Comparison of ENCODE assay signal across 9 cellular contexts in the genomic region with DNA sequence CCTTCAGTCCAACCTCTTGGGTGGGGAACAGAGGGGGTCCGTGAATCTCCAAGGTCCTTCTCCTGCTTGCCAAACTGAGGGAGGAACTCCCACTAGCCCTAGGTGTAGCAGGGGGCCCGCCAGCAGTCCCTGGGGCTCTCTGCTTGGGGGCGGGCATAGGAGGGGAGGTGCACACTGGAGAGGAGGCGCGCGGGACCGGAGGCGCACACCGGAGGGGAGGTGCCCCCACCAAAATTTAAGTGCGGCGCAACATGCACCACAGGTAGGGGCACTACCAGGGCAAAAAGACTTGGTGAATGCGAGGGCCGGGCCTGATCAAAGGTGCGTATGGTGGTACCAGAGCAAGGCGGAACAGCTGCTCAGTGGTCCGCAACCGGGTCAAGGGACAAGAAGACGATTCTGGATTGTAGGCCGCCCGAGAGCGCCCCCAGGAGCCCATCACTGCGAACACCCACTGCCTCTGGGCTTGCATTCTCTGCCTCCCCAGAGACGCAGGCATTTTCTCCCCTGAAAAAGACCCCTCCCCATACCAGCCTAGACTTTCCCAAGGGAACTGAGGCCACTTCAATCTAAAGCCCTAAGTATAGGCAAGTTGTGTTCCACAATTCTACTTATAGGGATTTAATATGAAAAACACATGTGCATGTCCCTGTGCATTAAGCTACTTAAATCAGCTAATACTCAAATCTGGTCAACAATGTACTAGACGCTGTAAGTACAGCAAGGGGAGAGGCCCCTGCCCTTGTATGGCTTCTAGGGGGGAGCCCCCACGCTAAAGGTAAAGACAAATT. TPM values are rescaled to one million over a fixed set of nuclear protein-coding genes. Genes with fewer than 3 reads are reported as not detected.
DNase-seq lines count a peak whose midpoint lies in the region; ATAC-seq and TF ChIP-seq lines count a peak whose summit lies in the region.
"Had no signal": no experiment of that assay in that cellular context is flagged by ENCODE, and none has a peak within 500 bp of the region (broad histone marks: within the 10 kb centered on the region; RNA-seq: fewer than 3 reads in every experiment).

No MANE protein-coding gene starts in this region.

- no peaks in the 10 kb centered on the region for H3K27me3 ChIP-seq in WERI-Rb-1 (ENCODE audit: insufficient read depth, low read depth, severe bottlenecking)
- H3K27me3 ChIP-seq in foreskin keratinocyte: peaks cover 11% of the 10 kb centered on the region
- no peaks in the 10 kb centered on the region for H3K27me3 ChIP-seq in skeletal muscle satellite cell (ENCODE audit: control insufficient read depth, insufficient read depth, low read length)

- in situ Hi-C loops in KBM-7 (cut with MboI; ENCODE audit: low pct_unique_long_range_greater_than_20kb, low sequenced_read_pairs): loop anchor here (10.0 kb wide), 1 partner anchor 195 kb away; no protein-coding TSS in a partner anchor

- H3K27me3 Mint-ChIP-seq in T-helper 2 cell treated with Interferon-gamma antibody and Interleukin-4, amounts not matched to agents 5 μg/mL and 100 μg/mL, for 36 hours (ENCODE audit: low read depth): peaks cover 59% of the 10 kb centered on the region

- ATAC-seq in foreskin keratinocyte: no peak
- no peak for ATAC-seq in activated naive CD4-positive, alpha-beta T cell treated with anti-CD3 and anti-CD28 coated beads, Interleukin-2, amount 50 U/mL, for 72 hours

- DNase-seq in T-helper 2 cell treated with Interferon-gamma antibody and Interleukin-4, amounts not matched to agents 5 μg/mL and 100 μg/mL, for 36 hours (ENCODE audit: low spot score): no peak
- DNase-seq in T-helper 2 cell (no peak), WERI-Rb-1 (peak; percentile 31), foreskin keratinocyte (no peak), KBM-7 (no peak), NCI-H1694 (lab: John Stamatoyannopoulos, UW) (no peak)
- no peak for DNase-seq in activated naive CD4-positive, alpha-beta T cell treated with anti-CD3 and anti-CD28 coated beads, Interleukin-2, amount 50 U/mL, for 72 hours (ENCODE audit: low spot score in 2 of 2)

- H3K9ac ChIP-seq in skeletal muscle satellite cell (ENCODE audit: low read depth, low read length): no peak overlapping the region

- H3K27ac ChIP-seq in WERI-Rb-1 (no peak overlapping the region), foreskin keratinocyte (no peak overlapping the region)
- H3K27ac ChIP-seq: SJSA1 had no signal

- H3K9me3 Mint-ChIP-seq in T-helper 2 cell treated with Interferon-gamma antibody and Interleukin-4, amounts not matched to agents 5 μg/mL and 100 μg/mL, for 36 hours: no peaks in the 10 kb centered on the region
- H3K9me3 Mint-ChIP-seq in activated naive CD4-positive, alpha-beta T cell treated with anti-CD3 and anti-CD28 coated beads, Interleukin-2, amount 50 U/mL, for 72 hours: no peaks in the 10 kb centered on the region

- H3K4me2 ChIP-seq in skeletal muscle satellite cell (ENCODE audit: low read length): peak overlapping the region; percentile 73

- H3K9me3 ChIP-seq in WERI-Rb-1 (ENCODE audit: severe bottlenecking) (no peaks in the 10 kb centered on the region), skeletal muscle satellite cell (replicated peaks; ENCODE audit: low read length) (no peaks in the 10 kb centered on the region)
- H3K9me3 ChIP-seq: SJSA1 had no signal

- TF ChIP-seq CTCF in WERI-Rb-1 (IDR thresholded peaks at IDR 0.05; ENCODE audit: low read depth, low read length) (peak; percentile 57), foreskin keratinocyte (conservative IDR thresholded peaks at IDR 0.05) (peak; percentile 4)

- no peaks in the 10 kb centered on the region for H3K36me3 Mint-ChIP-seq in T-helper 2 cell treated with Interferon-gamma antibody and Interleukin-4, amounts not matched to agents 5 μg/mL and 100 μg/mL, for 36 hours (ENCODE audit: low read depth)
- H3K36me3 Mint-ChIP-seq in activated naive CD4-positive, alpha-beta T cell treated with anti-CD3 and anti-CD28 coated beads, Interleukin-2, amount 50 U/mL, for 72 hours: peaks cover 0 to 15% of the 10 kb centered on the region in 2 donors

- peak overlapping the region; percentile 80 for H3K4me3 Mint-ChIP-seq in T-helper 2 cell treated with Interferon-gamma antibody and Interleukin-4, amounts not matched to agents 5 μg/mL and 100 μg/mL, for 36 hours

- H3K4me3 ChIP-seq in WERI-Rb-1 (ENCODE audit: low read depth, low read length) (peak overlapping the region; percentile 46), skeletal muscle satellite cell (ENCODE audit: low read length) (no peak overlapping the region)

- peaks cover 15% of the 10 kb centered on the region for H3K4me1 Mint-ChIP-seq in T-helper 2 cell treated with Interferon-gamma antibody and Interleukin-4, amounts not matched to agents 5 μg/mL and 100 μg/mL, for 36 hours (ENCODE audit: low read depth)

- H3K4me1 ChIP-seq in foreskin keratinocyte (no peaks in the 10 kb centered on the region), skeletal muscle satellite cell (ENCODE audit: control insufficient read depth, insufficient read depth, low read length) (peaks cover 11% of the 10 kb centered on the region)

- no peaks in the 10 kb centered on the region for H3K36me3 ChIP-seq in WERI-Rb-1
- no peaks in the 10 kb centered on the region for H3K36me3 ChIP-seq in skeletal muscle satellite cell (ENCODE audit: insufficient read depth, low read length)
- H3K36me3 ChIP-seq: SJSA1 had no signal

- no peak overlapping the region for H3K27ac Mint-ChIP-seq in T-helper 2 cell treated with Interferon-gamma antibody and Interleukin-4, amounts not matched to agents 5 μg/mL and 100 μg/mL, for 36 hours
- no peak overlapping the region for H3K27ac Mint-ChIP-seq in activated naive CD4-positive, alpha-beta T cell treated with anti-CD3 and anti-CD28 coated beads, Interleukin-2, amount 50 U/mL, for 72 hours

RNA-seq across cellular contexts. Expression of gene TGFBI, which starts 50.6 kb away (rescaled TPM):
- 86.9 and 143 TPM in 2 replicates for total RNA-seq in foreskin keratinocyte
- 77.4 and 131 TPM in 2 replicates for polyA plus RNA-seq in foreskin keratinocyte
- 1,248 and 1,783 TPM in 2 replicates for total RNA-seq in skeletal muscle satellite cell (2012; rRNA removed)
- not detected for total RNA-seq in activated naive CD4-positive, alpha-beta T cell treated with anti-CD3 and anti-CD28 coated beads, Interleukin-2, amount 50 U/mL, for 72 hours

RNA-seq across cellular contexts. Expression of gene SMAD5, which starts 53.3 kb away (rescaled TPM):
- total RNA-seq in foreskin keratinocyte: 44.0 and 46.0 TPM in 2 replicates
- polyA plus RNA-seq in foreskin keratinocyte: 6.8 and 8.7 TPM in 2 replicates
- 44.1 and 49.1 TPM in 2 replicates for total RNA-seq in skeletal muscle satellite cell (2012; rRNA removed)
- 10 to 100 TPM in 1 of 2 donors, 1 to 10 TPM in 1; 5.8 to 12.1 TPM for total RNA-seq in activated naive CD4-positive, alpha-beta T cell treated with anti-CD3 and anti-CD28 coated beads, Interleukin-2, amount 50 U/mL, for 72 hours

Comparison
In these comparisons a context has a peak if more than half of its experiments do, and no peak if none do; other contexts are left out.
1. RNA of gene TGFBI, which starts 50.6 kb away (total RNA-seq): 86.9 to 143 TPM in foreskin keratinocyte; not detected in activated naive CD4-positive, alpha-beta T cell treated with anti-CD3 and anti-CD28 coated beads, Interleukin-2, amount 50 U/mL, for 72 hours; every median in the first group is over 10 times any median in the second.